19 cellular contexts compared by ENCODE assay signal in genomic region chr4:68951806-68952585, GRCh38. TPM values are rescaled to one million over a fixed set of nuclear protein-coding genes. Genes with fewer than 3 reads are reported as not detected.
"Had no signal": no experiment of that assay in that cellular context is flagged by ENCODE, and none has a peak within 500 bp of the region (broad histone marks: within the 10 kb centered on the region; RNA-seq: fewer than 3 reads in every experiment).

No MANE protein-coding gene starts in this region.

- H3K9me3 ChIP-seq: breast epithelium, left lung, prostate gland, thoracic aorta had no signal

- H3K4me1 Mint-ChIP-seq: activated naive CD8-positive, alpha-beta T cell treated with anti-CD3 and anti-CD28 coated beads, Interleukin-2, amount 50 U/mL, for 24 hours; natural killer cell had no signal

- DNase-seq: activated CD4-positive, alpha-beta T cell treated with anti-CD3 and anti-CD28 coated beads, Interleukin-2, amount 50 U/mL, for 48 hours; activated CD4-positive, CD25-positive, alpha-beta regulatory T cell treated with anti-CD3 and anti-CD28 coated beads, Interleukin-2, amount 50 U/mL, for 72 hours; activated naive CD4-positive, alpha-beta T cell treated with anti-CD3 and anti-CD28 coated beads for 36 hours; activated naive CD8-positive, alpha-beta T cell treated with anti-CD3 and anti-CD28 coated beads, Interleukin-2, amount 50 U/mL, for 24 hours; activated T-cell treated with anti-CD3 and anti-CD28 coated beads, Interleukin-2, amount 50 U/mL, for 1 hour; aorta; cerebellar nuclear complex; islet precursor cell; left lung; natural killer cell; nucleus accumbens; right cardiac atrium had no signal

- H3K4me1 ChIP-seq: breast epithelium, left lung, prostate gland had no signal

- H3K36me3 ChIP-seq: breast epithelium, left lung, prostate gland, thoracic aorta had no signal

- ATAC-seq: activated naive CD8-positive, alpha-beta T cell treated with anti-CD3 and anti-CD28 coated beads, Interleukin-2, amount 50 U/mL, for 24 hours; left lung; natural killer cell; right cardiac atrium had no signal

- H3K27ac ChIP-seq: breast epithelium, left lung, prostate gland, thoracic aorta had no signal

- H3K4me2 ChIP-seq: smooth muscle cell had no signal

- H3K27me3 Mint-ChIP-seq: activated naive CD8-positive, alpha-beta T cell treated with anti-CD3 and anti-CD28 coated beads, Interleukin-2, amount 50 U/mL, for 24 hours had no signal

- H3K36me3 Mint-ChIP-seq: natural killer cell had no signal

- H3K4me3 ChIP-seq: breast epithelium, left lung, prostate gland, thoracic aorta had no signal

- H3K4me3 Mint-ChIP-seq: activated naive CD4-positive, alpha-beta T cell treated with anti-CD3 and anti-CD28 coated beads for 36 hours; activated naive CD8-positive, alpha-beta T cell treated with anti-CD3 and anti-CD28 coated beads, Interleukin-2, amount 50 U/mL, for 24 hours; endodermal cell; natural killer cell had no signal

- H3K9me3 Mint-ChIP-seq: activated naive CD4-positive, alpha-beta T cell treated with anti-CD3 and anti-CD28 coated beads for 36 hours; activated naive CD8-positive, alpha-beta T cell treated with anti-CD3 and anti-CD28 coated beads, Interleukin-2, amount 50 U/mL, for 24 hours; activated T-helper 2 cell treated with anti-CD3 and anti-CD28 coated beads, Interferon-gamma antibody, Interleukin-2, Interleukin-4, amounts not matched to agents 10 μg/mL and 5 μg/mL and 100 μg/mL, durations not matched to agents 14 hours and 24 hours and 36 hours had no signal

- H3K27ac Mint-ChIP-seq: activated naive CD4-positive, alpha-beta T cell treated with anti-CD3 and anti-CD28 coated beads for 36 hours; activated naive CD8-positive, alpha-beta T cell treated with anti-CD3 and anti-CD28 coated beads, Interleukin-2, amount 50 U/mL, for 24 hours; activated T-helper 2 cell treated with anti-CD3 and anti-CD28 coated beads, Interferon-gamma antibody, Interleukin-2, Interleukin-4, amounts not matched to agents 10 μg/mL and 5 μg/mL and 100 μg/mL, durations not matched to agents 14 hours and 24 hours and 36 hours; endodermal cell; natural killer cell had no signal

- H3K27me3 ChIP-seq: breast epithelium, left lung had no signal

RNA-seq across cellular contexts. Expression of gene UGT2A3, which starts 0.4 kb away (rescaled TPM):
- total RNA-seq: activated naive CD4-positive, alpha-beta T cell treated with anti-CD3 and anti-CD28 coated beads for 36 hours; activated T-helper 2 cell treated with anti-CD3 and anti-CD28 coated beads, Interferon-gamma antibody, Interleukin-2, Interleukin-4, amounts not matched to agents 10 μg/mL and 5 μg/mL and 100 μg/mL, durations not matched to agents 14 hours and 24 hours and 36 hours; aorta; dermis microvascular lymphatic vessel endothelial cell; endodermal cell; left lung; natural killer cell; prostate gland; right cardiac atrium; smooth muscle cell; thoracic aorta had no signal
- polyA plus RNA-seq: right cardiac atrium, smooth muscle cell had no signal
